8 cellular contexts compared by ENCODE assay signal in the genomic region with DNA sequence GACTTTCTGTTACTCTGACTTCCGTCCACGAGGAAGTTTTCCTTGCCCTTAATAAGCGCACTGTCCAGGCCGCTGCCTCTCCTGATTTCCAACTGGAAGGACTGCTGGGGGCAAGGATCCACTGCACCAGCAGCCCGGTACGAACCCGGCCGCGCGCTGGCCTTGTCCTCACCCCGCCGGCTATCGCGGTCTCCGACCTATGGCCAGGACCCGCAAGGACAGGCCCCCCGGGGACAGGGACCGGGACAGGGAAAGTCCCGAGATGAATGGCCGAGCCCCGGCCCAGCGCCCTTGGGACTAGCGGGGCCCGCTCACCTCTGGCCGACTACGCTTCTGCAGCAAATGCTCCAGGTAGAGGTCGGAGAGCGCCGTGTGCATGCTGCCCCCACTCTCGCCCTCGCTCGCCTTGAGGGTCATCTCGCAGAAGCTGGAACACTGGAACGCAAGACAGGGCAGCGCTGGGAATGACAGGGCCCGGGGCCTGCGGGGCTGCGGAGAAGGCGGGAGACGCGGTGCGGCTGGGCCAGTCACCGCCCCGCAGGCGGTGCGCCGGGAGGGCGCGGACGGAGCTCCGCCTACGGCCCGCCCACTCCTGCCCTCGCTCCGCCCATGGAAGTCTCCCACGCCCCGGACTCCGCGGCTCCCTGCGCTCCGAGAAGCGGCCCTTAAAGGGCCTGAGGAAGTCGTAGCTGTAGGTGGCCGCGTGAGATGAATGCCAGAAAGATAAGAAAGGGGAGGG. TPM values are rescaled to one million over a fixed set of nuclear protein-coding genes. Genes with fewer than 3 reads are reported as not detected.
DNase-seq lines count a peak whose midpoint lies in the region; ATAC-seq and TF ChIP-seq lines count a peak whose summit lies in the region.

Gene MPP1, minus strand, starts transcription at position 529 of the 739 bp plus-strand sequence. Its CDS starts 112 bp downstream, at position 417.

- H3K4me3 ChIP-seq in BJ (ENCODE audit: low read depth, low read length) (peak within 1 kb of the TSS; percentile 67), mononuclear cell (ENCODE audit: low read length) (peak within 1 kb of the TSS; percentile 64)

- POLR2A ChIA-PET in BJ (lab: Charles Lee): no interaction called here

- H3K36me3 ChIP-seq in BJ (ENCODE audit: control insufficient read depth, insufficient read depth, low read length): no peaks in the 10 kb centered on the region; the same call in 1 of the 2 replicates

- DNase-seq in BJ (ENCODE audit: low read depth) (peak; percentile 20), NOMO-1 (lab: John Stamatoyannopoulos, UW; ENCODE audit: unreplicated experiment in 2 of 2) (peak; percentile 44 to 77), activated T-cell treated with anti-CD3 and anti-CD28 coated beads for 1 hour (ENCODE audit: low read depth) (peak; percentile 63), epidermal melanocyte (ENCODE audit: insufficient read length, low spot score) (peak; percentile 31)
- peak; percentile 56 to 67 for DNase-seq in stimulated activated CD8-positive, alpha-beta memory T cell treated with anti-CD3 and anti-CD28 coated beads, Interleukin-2, amount 100 ng/mL, for 48 hours (ENCODE audit: low read depth in 2 of 2)

- peaks cover 46% of the 10 kb centered on the region for H3K4me1 ChIP-seq in mononuclear cell (ENCODE audit: insufficient read depth, low read length)

- no peaks in the 10 kb centered on the region for H3K9me3 ChIP-seq in mononuclear cell (ENCODE audit: low read depth, low read length)

- no peak for TF ChIP-seq CTCF in BJ (IDR thresholded peaks at IDR 0.05; ENCODE audit: insufficient read depth, low read depth, low read length)

- H3K27me3 ChIP-seq in BJ (ENCODE audit: control insufficient read depth, insufficient read depth, low read length) (no peaks in the 10 kb centered on the region; the same call in 1 of the 2 replicates), mononuclear cell (ENCODE audit: insufficient read depth, low read length) (no peaks in the 10 kb centered on the region)

- peak; percentile 92 for ATAC-seq in GM19043 (IDR thresholded peaks at IDR 0.05; ENCODE audit: low read depth, unreplicated experiment)
- peak; percentile 97 for ATAC-seq in HG03280 (IDR thresholded peaks at IDR 0.05; ENCODE audit: unreplicated experiment)

- CTCF ChIA-PET in BJ (lab: Yijun Ruan, JAX): no interaction called here

RNA-seq across cellular contexts. Expression of gene MPP1, which starts in this region (rescaled TPM):
- 14.2 and 14.7 TPM in 2 replicates for polyA plus RNA-seq in BJ (2011; rRNA removed)
- 11.1 and 12.1 TPM in 2 replicates for polyA minus RNA-seq in BJ (2011; rRNA and poly(A)+ RNA removed)
- 80.9 TPM for total RNA-seq in mononuclear cell

Comparison
In these comparisons a context has a peak if more than half of its experiments do, and no peak if none do; other contexts are left out.
1. Peak in every context shown above with its lines: DNase-seq, ATAC-seq and H3K4me3 ChIP-seq.